In genomic region chr18:53883771-53884170, GRCh38 we compare ENCODE assay signal across 27 cellular contexts.
"Had no signal": no experiment of that assay in that cellular context is flagged by ENCODE, and none has a peak within 500 bp of the region (broad histone marks: within the 10 kb centered on the region; RNA-seq: fewer than 3 reads in every experiment).

No MANE protein-coding gene starts in this region.

- H3K27ac Mint-ChIP-seq: activated CD4-positive, alpha-beta T cell treated with anti-CD3 and anti-CD28 coated beads, Interleukin-2, amount 10 ng/mL, durations not matched to agents 7 days and 5 days; activated CD8-positive, alpha-beta T cell treated with anti-CD3 and anti-CD28 coated beads for 36 hours; activated naive CD8-positive, alpha-beta T cell; activated T-helper 17 cell treated with anti-CD3 and anti-CD28 coated beads, Interleukin-2, amount 50 U/mL, for 72 hours; WTC11 had no signal

- H3K4me3 Mint-ChIP-seq: activated CD4-positive, alpha-beta T cell treated with anti-CD3 and anti-CD28 coated beads, Interleukin-2, amount 10 ng/mL, durations not matched to agents 7 days and 5 days; activated CD8-positive, alpha-beta T cell treated with anti-CD3 and anti-CD28 coated beads for 36 hours; activated naive CD8-positive, alpha-beta T cell; activated T-cell treated with anti-CD3 and anti-CD28 coated beads, Interleukin-2, amount 50 U/mL, for 4 hours; activated T-helper 17 cell treated with anti-CD3 and anti-CD28 coated beads, Interleukin-2, amount 50 U/mL, for 72 hours; WTC11 had no signal

- H3K27ac ChIP-seq: brain microvascular endothelial cell, colonic mucosa, esophagus muscularis mucosa, gastroesophageal sphincter had no signal

- H3K4me1 ChIP-seq: colonic mucosa, esophagus muscularis mucosa, gastroesophageal sphincter had no signal

- H3K4me1 Mint-ChIP-seq: activated CD4-positive, alpha-beta T cell treated with anti-CD3 and anti-CD28 coated beads, Interleukin-2, amount 10 ng/mL, durations not matched to agents 7 days and 5 days; activated T-helper 17 cell treated with anti-CD3 and anti-CD28 coated beads, Interleukin-2, amount 50 U/mL, for 72 hours; WTC11 had no signal

- DNase-seq: activated CD4-positive, alpha-beta T cell treated with anti-CD3 and anti-CD28 coated beads for 1 hour; activated CD4-positive, alpha-beta T cell treated with anti-CD3 and anti-CD28 coated beads for 4 hours; activated CD4-positive, alpha-beta T cell treated with anti-CD3 and anti-CD28 coated beads, Interleukin-2, amount 10 ng/mL, durations not matched to agents 7 days and 5 days; activated CD4-positive, alpha-beta T cell treated with anti-CD3 and anti-CD28 coated beads, Interleukin-2, amount 50 U/mL, for 4 hours; activated CD8-positive, alpha-beta memory T cell treated with anti-CD3 and anti-CD28 coated beads for 24 hours; activated CD8-positive, alpha-beta T cell treated with anti-CD3 and anti-CD28 coated beads for 36 hours; activated effector memory CD4-positive, alpha-beta T cell treated with Interleukin-2 at 50 U/mL for 16 hours; activated gamma-delta T cell treated with Interleukin-2 at 50 U/mL for 16 hours; activated naive CD4-positive, alpha-beta T cell treated with anti-CD3 and anti-CD28 coated beads, Interleukin-2, amount 50 U/mL, for 16 hours; activated naive CD4-positive, alpha-beta T cell treated with Interleukin-2 at 50 U/mL for 16 hours; activated T-cell treated with anti-CD3 and anti-CD28 coated beads, Interleukin-2, amount 50 U/mL, for 4 hours; amniotic stem cell; anterior cingulate cortex; brain microvascular endothelial cell; caudate nucleus; cerebellar nuclear complex; colonic mucosa; effector CD8-positive, alpha-beta T cell; erythroblast; foreskin melanocyte; head of caudate nucleus; T-helper 2 cell had no signal

- H3K9me3 ChIP-seq: colonic mucosa, esophagus muscularis mucosa, gastroesophageal sphincter had no signal

- H3K9me3 Mint-ChIP-seq: activated CD4-positive, alpha-beta T cell treated with anti-CD3 and anti-CD28 coated beads, Interleukin-2, amount 10 ng/mL, durations not matched to agents 7 days and 5 days; activated CD8-positive, alpha-beta T cell treated with anti-CD3 and anti-CD28 coated beads for 36 hours; activated T-cell treated with anti-CD3 and anti-CD28 coated beads, Interleukin-2, amount 50 U/mL, for 4 hours; activated T-helper 17 cell treated with anti-CD3 and anti-CD28 coated beads, Interleukin-2, amount 50 U/mL, for 72 hours had no signal

- H3K27me3 ChIP-seq: brain microvascular endothelial cell, colonic mucosa, esophagus muscularis mucosa, gastroesophageal sphincter had no signal

- H3K4me3 ChIP-seq: colonic mucosa, esophagus muscularis mucosa, gastroesophageal sphincter had no signal

- H3K36me3 ChIP-seq: brain microvascular endothelial cell, colonic mucosa, esophagus muscularis mucosa, gastroesophageal sphincter had no signal

- H3K36me3 Mint-ChIP-seq: activated naive CD8-positive, alpha-beta T cell; WTC11 had no signal

- H3K27me3 Mint-ChIP-seq: activated CD4-positive, alpha-beta T cell treated with anti-CD3 and anti-CD28 coated beads, Interleukin-2, amount 10 ng/mL, durations not matched to agents 7 days and 5 days; activated naive CD8-positive, alpha-beta T cell; activated T-helper 17 cell treated with anti-CD3 and anti-CD28 coated beads, Interleukin-2, amount 50 U/mL, for 72 hours had no signal

- ATAC-seq: activated CD8-positive, alpha-beta T cell treated with anti-CD3 and anti-CD28 coated beads for 36 hours; activated T-cell treated with anti-CD3 and anti-CD28 coated beads, Interleukin-2, amount 50 U/mL, for 4 hours; activated T-helper 17 cell treated with anti-CD3 and anti-CD28 coated beads, Interleukin-2, amount 50 U/mL, for 72 hours; gastroesophageal sphincter; WTC11 had no signal
